2 cellular contexts compared by ENCODE assay signal in genomic region chr12:7008864-7009263, GRCh38.
TF ChIP-seq lines count a peak whose summit lies in the region.

No MANE protein-coding gene starts in this region.

TF ChIP-seq in liver, 16 proteins besides CTCF, POLR2A, EP300 and RAD21:
- TF ChIP-seq HNF4A (conservative IDR thresholded peaks at IDR 0.05) (peak; percentile 6 to 32), REST (IDR thresholded peaks at IDR 0.05) (no peak), SP1 (IDR thresholded peaks at IDR 0.05) (no peak), RXRA (IDR thresholded peaks at IDR 0.05) (peak; percentile 20 to 33), TAF1 (conservative IDR thresholded peaks at IDR 0.05) (no peak), YY1 (IDR thresholded peaks at IDR 0.05) (no peak), FOXA1 (IDR thresholded peaks at IDR 0.05) (no peak), ATF3 (IDR thresholded peaks at IDR 0.05) (no peak), EGR1 (IDR thresholded peaks at IDR 0.05; ENCODE audit: low read depth in 2 of 2) (no peak)

TF ChIP-seq in HepG2, 621 proteins besides CTCF, POLR2A, EP300 and RAD21:
- no peak for TF ChIP-seq ZNF34 (CRISPR knock-in tag; IDR thresholded peaks at IDR 0.05; ENCODE audit: borderline replicate concordance)
- no peak for TF ChIP-seq ZNF235 (CRISPR knock-in tag; IDR thresholded peaks at IDR 0.05; ENCODE audit: borderline replicate concordance)
- no peak for TF ChIP-seq ZNF530 (CRISPR knock-in tag; IDR thresholded peaks at IDR 0.05; ENCODE audit: low read depth)
- no peak for TF ChIP-seq BORCS8-MEF2B (CRISPR knock-in tag; IDR thresholded peaks at IDR 0.05)
- TF ChIP-seq MAF1 (CRISPR knock-in tag; IDR thresholded peaks at IDR 0.05; ENCODE audit: borderline replicate concordance), result no peak
- no peak for TF ChIP-seq NFATC3 (CRISPR knock-in tag; IDR thresholded peaks at IDR 0.05)
- no peak for TF ChIP-seq ARID4A (CRISPR knock-in tag; IDR thresholded peaks at IDR 0.05; ENCODE audit: borderline replicate concordance)
- no peak for TF ChIP-seq ZNF124 (CRISPR knock-in tag; IDR thresholded peaks at IDR 0.05)
- no peak for TF ChIP-seq ZFYVE20 (CRISPR knock-in tag; IDR thresholded peaks at IDR 0.05; ENCODE audit: borderline replicate concordance, low read depth)
- no peak for TF ChIP-seq STAG1 (CRISPR knock-in tag; IDR thresholded peaks at IDR 0.05)
- TF ChIP-seq AHR (CRISPR knock-in tag; IDR thresholded peaks at IDR 0.05), result no peak
- no peak for TF ChIP-seq ZNF335 (CRISPR knock-in tag; IDR thresholded peaks at IDR 0.05)
- no peak for TF ChIP-seq ZNF770 (CRISPR knock-in tag; IDR thresholded peaks at IDR 0.05)
- TF ChIP-seq MTF2 (CRISPR knock-in tag; IDR thresholded peaks at IDR 0.05; ENCODE audit: borderline replicate concordance), result no peak
- no peak for TF ChIP-seq DZIP1 (CRISPR knock-in tag; IDR thresholded peaks at IDR 0.05)
- TF ChIP-seq CSRNP1 (CRISPR knock-in tag; IDR thresholded peaks at IDR 0.05), result no peak
- no peak for TF ChIP-seq ZBTB33 (CRISPR knock-in tag; IDR thresholded peaks at IDR 0.05)
- no peak for TF ChIP-seq FUBP1 (CRISPR knock-in tag; IDR thresholded peaks at IDR 0.05; ENCODE audit: borderline replicate concordance)
